ENCODE assay signal across 23 cellular contexts in the genomic region with DNA sequence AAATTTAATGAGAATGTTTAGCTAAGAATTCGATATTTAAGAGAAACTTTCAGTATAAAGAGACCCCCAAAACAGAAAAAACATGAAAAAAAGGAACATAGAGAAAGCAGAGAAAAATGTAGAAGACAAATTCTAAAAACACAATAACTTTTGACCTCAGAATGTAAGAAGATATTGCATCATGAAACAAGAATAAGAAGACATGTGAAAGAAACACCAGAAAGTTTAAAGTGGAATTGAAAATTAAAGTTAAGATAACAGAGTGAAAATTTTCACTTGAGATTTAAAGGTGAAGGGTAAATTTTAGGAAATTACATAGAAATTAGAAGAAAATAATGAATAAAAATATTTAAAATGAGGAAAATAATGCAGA.
DNase-seq lines count a peak whose midpoint lies in the region; ATAC-seq, FAIRE-seq and TF ChIP-seq lines count a peak whose summit lies in the region.
"Had no signal": no experiment of that assay in that cellular context is flagged by ENCODE, and none has a peak within 500 bp of the region (broad histone marks: within the 10 kb centered on the region; RNA-seq: fewer than 3 reads in every experiment).

No MANE protein-coding gene starts in this region.

- H3K4me1 Mint-ChIP-seq in HFFc6 (ENCODE audit: low read depth) (peaks cover 37% of the 10 kb centered on the region; the same call in 1 of the 2 replicates), astrocyte (ENCODE audit: low read depth, unreplicated experiment) (peaks cover 10% of the 10 kb centered on the region)
- H3K4me1 Mint-ChIP-seq: CD4-positive, CD25-positive, alpha-beta regulatory T cell had no signal

- WGBS in hepatocyte (ENCODE audit: low lambda C conversion rate, missing lambda C conversion rate) = 97% methylated on average over 1 of the region's 1 CpG
- WGBS in smooth muscle cell (ENCODE audit: low lambda C conversion rate) = 90% methylated on average over 1 of the region's 1 CpG

- H3K4me3 ChIP-seq in astrocyte (ENCODE audit: insufficient read depth, low read depth, low read length) (no peak overlapping the region), hepatocyte (no peak overlapping the region), smooth muscle cell (no peak overlapping the region)

- H3K4me1 ChIP-seq in astrocyte (ENCODE audit: insufficient read depth, low read length) (no peaks in the 10 kb centered on the region), hepatocyte (ENCODE audit: insufficient read depth) (peaks cover 12% of the 10 kb centered on the region), smooth muscle cell (ENCODE audit: low read depth) (peaks cover 23% of the 10 kb centered on the region)

- H3K4me3 Mint-ChIP-seq in HFFc6 (peak overlapping the region; percentile 65; the same call in 1 of the 2 replicates), astrocyte (ENCODE audit: unreplicated experiment) (no peak overlapping the region)
- H3K4me3 Mint-ChIP-seq: CD4-positive, CD25-positive, alpha-beta regulatory T cell had no signal

- H3K27me3 Mint-ChIP-seq in HFFc6 (ENCODE audit: insufficient read depth) = no peaks in the 10 kb centered on the region; the same call in 1 of the 2 replicates
- H3K27me3 Mint-ChIP-seq in astrocyte (ENCODE audit: low read depth, unreplicated experiment) = no peaks in the 10 kb centered on the region

- no peak for FAIRE-seq in astrocyte (lab: Jason Lieb, UNC)
- FAIRE-seq: HTR-8/SVneo had no signal

- TF ChIP-seq CTCF in HFFc6 (IDR thresholded peaks at IDR 0.05) (no peak), astrocyte (IDR thresholded peaks at IDR 0.05; ENCODE audit: insufficient read depth, low read depth, low read length) (no peak), hepatocyte (IDR thresholded peaks at IDR 0.05; ENCODE audit: poor library complexity) (no peak), smooth muscle cell (IDR thresholded peaks at IDR 0.05; ENCODE audit: borderline replicate concordance, insufficient read depth, poor library complexity, severe bottlenecking) (no peak)

- peak overlapping the region; percentile 34; the same call in 1 of the 2 replicates for H3K27ac Mint-ChIP-seq in HFFc6
- H3K27ac Mint-ChIP-seq in astrocyte (ENCODE audit: unreplicated experiment) = peak overlapping the region; percentile 16
- H3K27ac Mint-ChIP-seq: CD4-positive, CD25-positive, alpha-beta regulatory T cell had no signal

- H3K36me3 Mint-ChIP-seq in HFFc6 (ENCODE audit: low read depth) = no peaks in the 10 kb centered on the region
- no peaks in the 10 kb centered on the region for H3K36me3 Mint-ChIP-seq in astrocyte (ENCODE audit: low read depth, unreplicated experiment)
- H3K36me3 Mint-ChIP-seq: CD4-positive, CD25-positive, alpha-beta regulatory T cell had no signal

- no peak for ATAC-seq in HG02870 (IDR thresholded peaks at IDR 0.05; ENCODE audit: unreplicated experiment)
- ATAC-seq: Panc1 had no signal

- H3K9ac ChIP-seq in astrocyte (ENCODE audit: low read length) = no peak overlapping the region
- peak overlapping the region; percentile 1 for H3K9ac ChIP-seq in smooth muscle cell (ENCODE audit: low read depth)

- H3K4me2 ChIP-seq in astrocyte (ENCODE audit: low read length) (no peak overlapping the region), hepatocyte (no peak overlapping the region), smooth muscle cell (peak overlapping the region; percentile 0)

- no peaks in the 10 kb centered on the region for H3K9me3 ChIP-seq in astrocyte (ENCODE audit: insufficient read depth, low read depth, low read length)
- H3K9me3 ChIP-seq in hepatocyte (ENCODE audit: low read depth) = no peaks in the 10 kb centered on the region
- no peaks in the 10 kb centered on the region for H3K9me3 ChIP-seq in smooth muscle cell (replicated peaks; ENCODE audit: low read depth)

- no peak overlapping the region for H3K27ac ChIP-seq in astrocyte (ENCODE audit: low read depth, low read length)
- peak overlapping the region; percentile 50 for H3K27ac ChIP-seq in hepatocyte
- peak overlapping the region; percentile 76 for H3K27ac ChIP-seq in smooth muscle cell (ENCODE audit: low read depth)

- H3F3A ChIP-seq in smooth muscle cell (ENCODE audit: low read depth) = peaks cover 4% of the 10 kb centered on the region

- H2AFZ ChIP-seq in astrocyte (ENCODE audit: low read depth, low read length) = no peak overlapping the region
- no peak overlapping the region for H2AFZ ChIP-seq in hepatocyte
- no peak overlapping the region for H2AFZ ChIP-seq in smooth muscle cell (ENCODE audit: low read depth)

- H3K79me2 ChIP-seq in astrocyte (ENCODE audit: insufficient read depth, low read length) (no peaks in the 10 kb centered on the region), hepatocyte (no peaks in the 10 kb centered on the region), smooth muscle cell (ENCODE audit: low read depth) (peaks cover 72% of the 10 kb centered on the region)

- H3K27me3 ChIP-seq in astrocyte (ENCODE audit: insufficient read depth, low read length) (no peaks in the 10 kb centered on the region), hepatocyte (no peaks in the 10 kb centered on the region), smooth muscle cell (ENCODE audit: low read depth) (no peaks in the 10 kb centered on the region)

- no peaks in the 10 kb centered on the region for H3K36me3 ChIP-seq in astrocyte (ENCODE audit: insufficient read depth, low read length)
- H3K36me3 ChIP-seq in hepatocyte (replicated peaks; ENCODE audit: insufficient read depth, low read depth) = no peaks in the 10 kb centered on the region
- no peaks in the 10 kb centered on the region for H3K36me3 ChIP-seq in smooth muscle cell (ENCODE audit: low read depth)

- H3K9me3 Mint-ChIP-seq in HFFc6 (no peaks in the 10 kb centered on the region), astrocyte (ENCODE audit: unreplicated experiment) (no peaks in the 10 kb centered on the region)

- DNase-seq in HFFc6 = no peak
- no peak for DNase-seq in astrocyte (ENCODE audit: low read depth)
- no peak for DNase-seq in hepatocyte (ENCODE audit: low spot score)
- DNase-seq in smooth muscle cell (lab: John Stamatoyannopoulos, UW; ENCODE audit: unreplicated experiment) = no peak
- no peak for DNase-seq in stimulated activated naive CD4-positive, alpha-beta T cell (lab: John Stamatoyannopoulos, UW)
- no peak for DNase-seq in nucleus accumbens (lab: John Stamatoyannopoulos, UW)
- DNase-seq: CD4-positive, CD25-positive, alpha-beta regulatory T cell; DMS 273 treated with DMSO at 0.1 percent for 48 hours; DMS79 treated with DMSO at 0.1 percent for 48 hours; H7; IMR-90; Karpas-422; MV-4-11; NCI-H1105 treated with DMSO at 0.1 percent for 48 hours; NCI-H2081; NCI-H2171; NCI-H345; NCI-H524; NCI-H774; NK-92 treated with Interleukin-12 subunit alpha and Interleukin-12 subunit beta, amount 100 ng/mL, for 24 hours had no signal

- no peaks in the 10 kb centered on the region for H3K9me2 ChIP-seq in hepatocyte (replicated peaks; ENCODE audit: insufficient read depth)

- H4K20me1 ChIP-seq in astrocyte (ENCODE audit: insufficient read depth, low read length) = no peaks in the 10 kb centered on the region
- H4K20me1 ChIP-seq in hepatocyte (ENCODE audit: insufficient read depth, poor library complexity, severe bottlenecking) = no peaks in the 10 kb centered on the region
- H4K20me1 ChIP-seq in smooth muscle cell (ENCODE audit: low read depth) = peaks cover 100% of the 10 kb centered on the region
